16 cellular contexts compared by ENCODE assay signal in genomic region chr14:29735459-29735858, GRCh38.
DNase-seq lines count a peak whose midpoint lies in the region; TF ChIP-seq lines count a peak whose summit lies in the region.
"Had no signal": no experiment of that assay in that cellular context is flagged by ENCODE, and none has a peak within 500 bp of the region (broad histone marks: within the 10 kb centered on the region; RNA-seq: fewer than 3 reads in every experiment).

No MANE protein-coding gene starts in this region.

- TF ChIP-seq POLR2A in prostate gland (IDR thresholded peaks at IDR 0.05) = no peak

- DNase-seq in NCI-H2029 treated with DMSO at 0.1 percent for 48 hours (lab: John Stamatoyannopoulos, UW) = peak; percentile 52
- DNase-seq in amniotic epithelial cell (ENCODE audit: low read depth) = peak; percentile 27
- DNase-seq in prostate gland (ENCODE audit: low spot score) = no peak
- DNase-seq in activated T-cell treated with anti-CD3 and anti-CD28 coated beads, Interleukin-2, amount 50 U/mL, for 24 hours = no peak
- DNase-seq in COR-L47 (lab: John Stamatoyannopoulos, UW) = no peak
- no peak for DNase-seq in NCI-H1048 (lab: John Stamatoyannopoulos, UW)
- DNase-seq: CD4-positive, alpha-beta T cell; GF-D8; H7; HFFc6; Kasumi-1; NCI-H187 treated with DMSO at 0.1 percent for 48 hours; NK-92 treated with Interleukin-12 subunit alpha and Interleukin-12 subunit beta, amount 100 ng/mL, for 24 hours; SIG-M5; SK-N-SH had no signal

- no peaks in the 10 kb centered on the region for H3K36me3 ChIP-seq in prostate gland

- no peaks in the 10 kb centered on the region for H3K27me3 ChIP-seq in prostate gland (replicated peaks; ENCODE audit: insufficient read depth)

- no peaks in the 10 kb centered on the region for H3K27me3 Mint-ChIP-seq in activated T-cell treated with anti-CD3 and anti-CD28 coated beads, Interleukin-2, amount 50 U/mL, for 24 hours
- H3K27me3 Mint-ChIP-seq: CD4-positive, alpha-beta T cell had no signal

- intact Hi-C loops in prostate gland (cut with DNase I) = no loop called here

- peaks cover 9% of the 10 kb centered on the region for H3K4me1 ChIP-seq in prostate gland (replicated peaks)

- 83% methylated on average over 4 of the region's 4 CpGs for WGBS in prostate gland

- no peaks in the 10 kb centered on the region for H3K36me3 Mint-ChIP-seq in activated T-cell treated with anti-CD3 and anti-CD28 coated beads, Interleukin-2, amount 50 U/mL, for 24 hours (ENCODE audit: low read depth)

- no peak overlapping the region for H3K27ac Mint-ChIP-seq in activated T-cell treated with anti-CD3 and anti-CD28 coated beads, Interleukin-2, amount 50 U/mL, for 24 hours
- H3K27ac Mint-ChIP-seq: CD4-positive, alpha-beta T cell; HFFc6 had no signal

- H3K4me3 Mint-ChIP-seq in activated T-cell treated with anti-CD3 and anti-CD28 coated beads, Interleukin-2, amount 50 U/mL, for 24 hours = no peak overlapping the region
- H3K4me3 Mint-ChIP-seq: CD4-positive, alpha-beta T cell; HFFc6 had no signal

- H3K9me3 ChIP-seq in prostate gland = no peaks in the 10 kb centered on the region
- H3K9me3 ChIP-seq: SK-N-SH had no signal

- H3K4me1 Mint-ChIP-seq in activated T-cell treated with anti-CD3 and anti-CD28 coated beads, Interleukin-2, amount 50 U/mL, for 24 hours (ENCODE audit: low read depth) = no peaks in the 10 kb centered on the region

- peak overlapping the region; percentile 58; the same call in 1 of the 2 replicates for H3K27ac ChIP-seq in C4-2B
- H3K27ac ChIP-seq in prostate gland = peak overlapping the region; percentile 10 to 75

- H3K9me3 Mint-ChIP-seq in activated T-cell treated with anti-CD3 and anti-CD28 coated beads, Interleukin-2, amount 50 U/mL, for 24 hours = peaks cover 9% of the 10 kb centered on the region
- H3K9me3 Mint-ChIP-seq: HFFc6 had no signal

- no peak for TF ChIP-seq CTCF in C4-2B (conservative IDR thresholded peaks at IDR 0.05)
- no peak for TF ChIP-seq CTCF in prostate gland (IDR thresholded peaks at IDR 0.05)

- H3K4me3 ChIP-seq in prostate gland = no peak overlapping the region

Comparison
In these comparisons a context has a peak if more than half of its experiments do, and no peak if none do; other contexts are left out.
1. DNase-seq: peak in NCI-H2029 treated with DMSO at 0.1 percent for 48 hours (single experiment) and amniotic epithelial cell (single experiment); none in prostate gland (single experiment), activated T-cell treated with anti-CD3 and anti-CD28 coated beads, Interleukin-2, amount 50 U/mL, for 24 hours (single experiment), COR-L47 (single experiment) and NCI-H1048 (single experiment).